Comparison of ENCODE assay signal across 10 cellular contexts in the genomic region with DNA sequence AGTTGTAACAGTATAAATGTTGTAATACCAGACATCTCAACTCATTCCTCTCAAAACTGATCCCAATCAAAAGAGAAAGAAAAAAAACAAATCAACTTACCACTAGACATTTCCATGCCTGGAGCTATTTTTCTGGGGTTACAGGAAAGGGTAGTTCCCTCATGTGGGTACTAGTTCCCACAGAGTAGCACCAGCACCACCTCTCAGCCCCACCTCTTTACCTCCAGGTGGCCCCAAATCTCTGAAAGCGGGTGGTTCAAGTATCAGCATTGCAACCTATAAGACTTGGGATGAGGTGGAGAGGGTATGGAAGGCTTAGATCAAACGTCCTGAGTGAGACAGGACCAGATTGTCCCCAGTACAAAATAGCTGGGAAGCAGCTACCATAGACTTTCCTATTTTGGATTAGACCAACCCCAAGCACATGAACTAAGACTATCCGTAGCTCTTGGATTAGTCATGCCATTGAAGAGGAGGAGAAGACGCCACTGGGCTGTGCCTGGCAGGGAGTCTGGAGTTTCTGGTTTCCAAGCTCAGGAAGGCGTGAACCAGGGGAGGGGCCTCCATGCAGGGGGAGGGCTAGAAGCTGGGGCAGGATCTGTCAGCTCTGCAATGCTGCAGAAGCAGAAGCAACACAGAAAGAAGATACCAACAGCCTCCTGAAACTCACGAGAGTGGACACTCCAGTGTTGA. TPM values are rescaled to one million over a fixed set of nuclear protein-coding genes. Genes with fewer than 3 reads are reported as not detected.
DNase-seq lines count a peak whose midpoint lies in the region; ATAC-seq and TF ChIP-seq lines count a peak whose summit lies in the region.
"Had no signal": no experiment of that assay in that cellular context is flagged by ENCODE, and none has a peak within 500 bp of the region (broad histone marks: within the 10 kb centered on the region; RNA-seq: fewer than 3 reads in every experiment).

A gene with protein sequence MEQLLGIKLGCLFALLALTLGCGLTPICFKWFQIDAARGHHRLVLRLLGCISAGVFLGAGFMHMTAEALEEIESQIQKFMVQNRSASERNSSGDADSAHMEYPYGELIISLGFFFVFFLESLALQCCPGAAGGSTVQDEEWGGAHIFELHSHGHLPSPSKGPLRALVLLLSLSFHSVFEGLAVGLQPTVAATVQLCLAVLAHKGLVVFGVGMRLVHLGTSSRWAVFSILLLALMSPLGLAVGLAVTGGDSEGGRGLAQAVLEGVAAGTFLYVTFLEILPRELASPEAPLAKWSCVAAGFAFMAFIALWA (plus strand): TSS at position 620 of the 693 bp plus-strand sequence. CDS start 154 bp downstream, outside the sequence.

- H3K9me3 ChIP-seq in endodermal cell (ENCODE audit: control insufficient read depth, low read length) = no peaks in the 10 kb centered on the region
- no peaks in the 10 kb centered on the region for H3K9me3 ChIP-seq in mucosa of descending colon
- H3K9me3 ChIP-seq: Caco-2 had no signal

- no peak within 1 kb of the TSS for H3K9ac ChIP-seq in endodermal cell (ENCODE audit: extremely low read depth, low read length, poor library complexity, severe bottlenecking)

- no peaks in the 10 kb centered on the region for H3K9me3 Mint-ChIP-seq in endodermal cell

- TF ChIP-seq CTCF in endodermal cell (conservative IDR thresholded peaks at IDR 0.05) (no peak), mucosa of descending colon (IDR thresholded peaks at IDR 0.05) (no peak)

- no peak within 1 kb of the TSS for H3K27ac ChIP-seq in endodermal cell (ENCODE audit: low read depth, low read length)

- H3K36me3 ChIP-seq in endodermal cell (ENCODE audit: control insufficient read depth, insufficient read depth, low read length) (peaks cover 38% of the 10 kb centered on the region), mucosa of descending colon (ENCODE audit: low read depth) (peaks cover 9% of the 10 kb centered on the region)

- H3K4me3 ChIP-seq in endodermal cell (ENCODE audit: low read length) (no peak within 1 kb of the TSS), mucosa of descending colon (no peak within 1 kb of the TSS)

- H3K27me3 ChIP-seq in endodermal cell (ENCODE audit: control insufficient read depth, insufficient read depth, low read length, poor library complexity, severe bottlenecking) = no peaks in the 10 kb centered on the region

- peaks cover 31% of the 10 kb centered on the region for H3K4me1 Mint-ChIP-seq in endodermal cell

- ATAC-seq in mucosa of descending colon = peak; percentile 83
- no peak for ATAC-seq in HG02588 (IDR thresholded peaks at IDR 0.05; ENCODE audit: unreplicated experiment)

- 27 to 41% methylated on average over 4 to 6 of the region's 6 CpGs for WGBS in endodermal cell (ENCODE audit: insufficient coverage in 1 of 2, insufficient read length in 1 of 2), 2 experiments

- no peak within 1 kb of the TSS for H3K4me3 Mint-ChIP-seq in endodermal cell

- no peaks in the 10 kb centered on the region for H3K27me3 Mint-ChIP-seq in endodermal cell (ENCODE audit: insufficient read depth)

- H3K27ac Mint-ChIP-seq in endodermal cell = peak within 1 kb of the TSS; percentile 27

- intact Hi-C loops in mucosa of descending colon (cut with DNase I, micrococcal nuclease) = no loop called here

- DNase-seq in A172 (ENCODE audit: low spot score) = peak; percentile 28
- peak; percentile 80 for DNase-seq in HT1080 (ENCODE audit: low read depth)
- peak; percentile 92 for DNase-seq in endodermal cell
- peak; percentile 83 to 84 (median 84) for DNase-seq in mucosa of descending colon
- DNase-seq in cerebellar cortex (ENCODE audit: low spot score) = no peak
- DNase-seq in GDM1 (lab: John Stamatoyannopoulos, UW) = no peak
- DNase-seq in NAMALWA (ENCODE audit: low spot score) = no peak
- DNase-seq: NCI-H2107 had no signal

- peaks cover 29% of the 10 kb centered on the region for H3K36me3 Mint-ChIP-seq in endodermal cell (ENCODE audit: low read depth)

- H3K4me1 ChIP-seq in endodermal cell (ENCODE audit: control insufficient read depth, insufficient read depth, low read length) (peaks cover 4% of the 10 kb centered on the region), mucosa of descending colon (ENCODE audit: low read depth) (peaks cover 15% of the 10 kb centered on the region)

RNA-seq across cellular contexts. Expression of the gene that starts here (rescaled TPM):
- not detected in 2 replicates for total RNA-seq in A172 (2014; rRNA removed; shearing (Covaris generic))
- total RNA-seq in HT1080 (2014; rRNA removed; shearing (Covaris generic)) = 0.05 TPM in 1 of 2 replicates, not detected in the other
- 0.05 TPM in 1 of 2 replicates, not detected in the other for polyA plus RNA-seq in HT1080 (2015; cell fraction: cytosol; rRNA removed)
- not detected in 2 replicates for polyA plus RNA-seq in HT1080 (2015; cell fraction: nucleus; rRNA removed)
- total RNA-seq in endodermal cell (under 1 TPM; 0.35 to 0.46 TPM), mucosa of descending colon (1 to 10 TPM in 2 of 3 donors, under 1 TPM in 1; 0.28 to 4.9 (median 2.0) TPM)
- 0.46 TPM for polyA plus RNA-seq in endodermal cell (2013, experiment 1 of 2)
- 0.37 TPM for polyA plus RNA-seq in endodermal cell (2013, experiment 2 of 2)

Comparison
In these comparisons a context has a peak if more than half of its experiments do, and no peak if none do; other contexts are left out.
1. Peak in DNase-seq in A172; RNA of the gene not detected or under 1 TPM.
2. Peak in DNase-seq in HT1080; RNA of the gene not detected or under 1 TPM.
3. Peak in DNase-seq in endodermal cell; RNA of the gene not detected or under 1 TPM.
4. DNase-seq: peak in mucosa of descending colon (3 of 3); none in cerebellar cortex (single experiment), GDM1 (single experiment) and NAMALWA (single experiment).